Comparison of ENCODE assay signal across 1 cellular context in the genomic region with DNA sequence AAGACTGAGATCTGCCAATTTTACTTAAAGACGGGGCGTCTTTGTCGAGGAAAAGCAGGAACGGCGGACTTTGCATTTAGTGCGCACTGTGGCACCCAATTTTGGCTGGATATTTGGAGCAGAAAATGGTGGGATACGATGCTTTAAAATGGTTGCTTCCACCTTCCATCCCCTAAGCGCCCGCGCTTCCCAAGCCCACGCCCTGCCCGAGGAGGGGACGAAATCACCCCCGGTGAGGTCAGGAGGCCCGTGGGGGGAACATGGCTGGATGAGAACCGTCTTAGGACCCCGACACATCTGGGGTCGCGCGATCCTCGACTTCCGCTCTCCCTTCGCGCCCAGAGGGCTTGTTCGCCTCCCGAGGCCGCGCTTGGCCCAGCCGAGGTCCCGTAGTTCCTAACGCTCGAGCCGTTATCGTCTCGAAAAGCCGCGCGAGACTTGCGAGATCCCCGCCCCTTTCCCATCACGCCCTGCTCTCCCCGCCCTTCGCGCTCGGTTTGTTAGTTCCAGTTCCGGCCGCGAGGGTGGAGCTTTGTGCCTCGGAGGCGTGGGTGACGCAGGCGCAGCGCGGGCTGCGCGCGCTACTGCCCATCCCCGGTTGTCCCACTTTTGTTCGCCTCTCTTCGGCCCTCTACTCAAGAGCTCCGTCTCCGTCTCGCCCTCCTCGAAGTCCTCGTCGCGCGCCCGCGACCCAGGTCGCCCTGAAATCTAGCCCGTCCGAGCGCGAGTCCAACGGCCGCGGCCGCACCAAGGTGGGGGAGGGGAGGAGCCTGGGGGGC.
TF ChIP-seq lines count a peak whose summit lies in the region.

A gene with protein sequence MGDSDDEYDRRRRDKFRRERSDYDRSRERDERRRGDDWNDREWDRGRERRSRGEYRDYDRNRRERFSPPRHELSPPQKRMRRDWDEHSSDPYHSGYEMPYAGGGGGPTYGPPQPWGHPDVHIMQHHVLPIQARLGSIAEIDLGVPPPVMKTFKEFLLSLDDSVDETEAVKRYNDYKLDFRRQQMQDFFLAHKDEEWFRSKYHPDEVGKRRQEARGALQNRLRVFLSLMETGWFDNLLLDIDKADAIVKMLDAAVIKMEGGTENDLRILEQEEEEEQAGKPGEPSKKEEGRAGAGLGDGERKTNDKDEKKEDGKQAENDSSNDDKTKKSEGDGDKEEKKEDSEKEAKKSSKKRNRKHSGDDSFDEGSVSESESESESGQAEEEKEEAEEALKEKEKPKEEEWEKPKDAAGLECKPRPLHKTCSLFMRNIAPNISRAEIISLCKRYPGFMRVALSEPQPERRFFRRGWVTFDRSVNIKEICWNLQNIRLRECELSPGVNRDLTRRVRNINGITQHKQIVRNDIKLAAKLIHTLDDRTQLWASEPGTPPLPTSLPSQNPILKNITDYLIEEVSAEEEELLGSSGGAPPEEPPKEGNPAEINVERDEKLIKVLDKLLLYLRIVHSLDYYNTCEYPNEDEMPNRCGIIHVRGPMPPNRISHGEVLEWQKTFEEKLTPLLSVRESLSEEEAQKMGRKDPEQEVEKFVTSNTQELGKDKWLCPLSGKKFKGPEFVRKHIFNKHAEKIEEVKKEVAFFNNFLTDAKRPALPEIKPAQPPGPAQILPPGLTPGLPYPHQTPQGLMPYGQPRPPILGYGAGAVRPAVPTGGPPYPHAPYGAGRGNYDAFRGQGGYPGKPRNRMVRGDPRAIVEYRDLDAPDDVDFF (plus strand): TSS at position 527 of the 779 bp plus-strand sequence. CDS start 488 bp downstream, outside the sequence.

TF ChIP-seq in HEK293, 187 proteins besides CTCF, POLR2A, EP300 and RAD21 (continued from another document and continues in another):
- TF ChIP-seq ZNF610 (tag by site-specific recombination; IDR thresholded peaks at IDR 0.05; ENCODE audit: borderline replicate concordance) (peak; percentile 34; the same call in 1 of the 2 replicates), ZBTB7A (tag by site-specific recombination; IDR thresholded peaks at IDR 0.05; ENCODE audit: low read depth) (0 out of 2 replicates have a peak, but pooled peaks have one; percentile 36), SP3 (tag by site-specific recombination; IDR thresholded peaks at IDR 0.05) (peak; percentile 97), EGR2 (tag by site-specific recombination; IDR thresholded peaks at IDR 0.05; ENCODE audit: low read depth) (peak; percentile 56), ZNF548 (tag by site-specific recombination; IDR thresholded peaks at IDR 0.05) (no peak), MYNN (tag by site-specific recombination; IDR thresholded peaks at IDR 0.05; ENCODE audit: borderline replicate concordance) (no peak), ZNF48 (tag by site-specific recombination; IDR thresholded peaks at IDR 0.05) (no peak), ZNF394 (tag by site-specific recombination; IDR thresholded peaks at IDR 0.05; ENCODE audit: borderline replicate concordance) (peak; percentile 64), YY2 (tag by site-specific recombination; IDR thresholded peaks at IDR 0.05) (peak; percentile 91), ZFP41 (tag by site-specific recombination; IDR thresholded peaks at IDR 0.05; ENCODE audit: borderline replicate concordance) (no peak), HOXA7 (CRISPR knock-in tag; IDR thresholded peaks at IDR 0.05; ENCODE audit: borderline replicate concordance) (no peak), ZBTB48 (tag by site-specific recombination; IDR thresholded peaks at IDR 0.05) (peak; percentile 37; the same call in 1 of the 2 replicates), ZNF324 (tag by site-specific recombination; IDR thresholded peaks at IDR 0.05) (peak; percentile 57; the same call in 1 of the 2 replicates), ZFHX2 (tag by site-specific recombination; conservative IDR thresholded peaks at IDR 0.05) (peak; percentile 82), KLF10 (tag by site-specific recombination; IDR thresholded peaks at IDR 0.05) (peak; percentile 59; the same call in 1 of the 2 replicates), SP2 (tag by site-specific recombination; IDR thresholded peaks at IDR 0.05) (peak; percentile 95), ZNF24 (tag by site-specific recombination; IDR thresholded peaks at IDR 0.05) (peak; percentile 50; the same call in 1 of the 2 replicates), ZNF112 (tag by site-specific recombination; IDR thresholded peaks at IDR 0.05) (no peak), OSR2 (tag by site-specific recombination; IDR thresholded peaks at IDR 0.05) (no peak; the same call in 1 of the 2 replicates)
- TF ChIP-seq, protein P1, sequence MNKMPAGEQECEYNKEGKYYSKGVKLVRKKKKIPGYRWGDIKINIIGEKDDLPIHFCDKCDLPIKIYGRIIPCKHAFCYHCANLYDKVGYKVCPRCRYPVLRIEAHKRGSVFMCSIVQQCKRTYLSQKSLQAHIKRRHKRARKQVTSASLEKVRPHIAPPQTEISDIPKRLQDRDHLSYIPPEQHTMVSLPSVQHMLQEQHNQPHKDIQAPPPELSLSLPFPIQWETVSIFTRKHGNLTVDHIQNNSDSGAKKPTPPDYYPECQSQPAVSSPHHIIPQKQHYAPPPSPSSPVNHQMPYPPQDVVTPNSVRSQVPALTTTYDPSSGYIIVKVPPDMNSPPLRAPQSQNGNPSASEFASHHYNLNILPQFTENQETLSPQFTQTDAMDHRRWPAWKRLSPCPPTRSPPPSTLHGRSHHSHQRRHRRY (tag by site-specific recombination; IDR thresholded peaks at IDR 0.05), result no peak
- TF ChIP-seq, protein P2, sequence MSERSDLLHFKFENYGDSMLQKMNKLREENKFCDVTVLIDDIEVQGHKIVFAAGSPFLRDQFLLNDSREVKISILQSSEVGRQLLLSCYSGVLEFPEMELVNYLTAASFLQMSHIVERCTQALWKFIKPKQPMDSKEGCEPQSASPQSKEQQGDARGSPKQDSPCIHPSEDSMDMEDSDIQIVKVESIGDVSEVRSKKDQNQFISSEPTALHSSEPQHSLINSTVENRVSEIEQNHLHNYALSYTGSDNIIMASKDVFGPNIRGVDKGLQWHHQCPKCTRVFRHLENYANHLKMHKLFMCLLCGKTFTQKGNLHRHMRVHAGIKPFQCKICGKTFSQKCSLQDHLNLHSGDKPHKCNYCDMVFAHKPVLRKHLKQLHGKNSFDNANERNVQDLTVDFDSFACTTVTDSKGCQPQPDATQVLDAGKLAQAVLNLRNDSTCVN (tag by site-specific recombination; optimal IDR thresholded peaks at IDR 0.05), result peak; percentile 98
- TF ChIP-seq, protein P3, sequence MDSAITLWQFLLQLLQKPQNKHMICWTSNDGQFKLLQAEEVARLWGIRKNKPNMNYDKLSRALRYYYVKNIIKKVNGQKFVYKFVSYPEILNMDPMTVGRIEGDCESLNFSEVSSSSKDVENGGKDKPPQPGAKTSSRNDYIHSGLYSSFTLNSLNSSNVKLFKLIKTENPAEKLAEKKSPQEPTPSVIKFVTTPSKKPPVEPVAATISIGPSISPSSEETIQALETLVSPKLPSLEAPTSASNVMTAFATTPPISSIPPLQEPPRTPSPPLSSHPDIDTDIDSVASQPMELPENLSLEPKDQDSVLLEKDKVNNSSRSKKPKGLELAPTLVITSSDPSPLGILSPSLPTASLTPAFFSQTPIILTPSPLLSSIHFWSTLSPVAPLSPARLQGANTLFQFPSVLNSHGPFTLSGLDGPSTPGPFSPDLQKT (IDR thresholded peaks at IDR 0.05; ENCODE audit: borderline replicate concordance, low read depth, low read length), result no peak
- TF ChIP-seq, protein P4, sequence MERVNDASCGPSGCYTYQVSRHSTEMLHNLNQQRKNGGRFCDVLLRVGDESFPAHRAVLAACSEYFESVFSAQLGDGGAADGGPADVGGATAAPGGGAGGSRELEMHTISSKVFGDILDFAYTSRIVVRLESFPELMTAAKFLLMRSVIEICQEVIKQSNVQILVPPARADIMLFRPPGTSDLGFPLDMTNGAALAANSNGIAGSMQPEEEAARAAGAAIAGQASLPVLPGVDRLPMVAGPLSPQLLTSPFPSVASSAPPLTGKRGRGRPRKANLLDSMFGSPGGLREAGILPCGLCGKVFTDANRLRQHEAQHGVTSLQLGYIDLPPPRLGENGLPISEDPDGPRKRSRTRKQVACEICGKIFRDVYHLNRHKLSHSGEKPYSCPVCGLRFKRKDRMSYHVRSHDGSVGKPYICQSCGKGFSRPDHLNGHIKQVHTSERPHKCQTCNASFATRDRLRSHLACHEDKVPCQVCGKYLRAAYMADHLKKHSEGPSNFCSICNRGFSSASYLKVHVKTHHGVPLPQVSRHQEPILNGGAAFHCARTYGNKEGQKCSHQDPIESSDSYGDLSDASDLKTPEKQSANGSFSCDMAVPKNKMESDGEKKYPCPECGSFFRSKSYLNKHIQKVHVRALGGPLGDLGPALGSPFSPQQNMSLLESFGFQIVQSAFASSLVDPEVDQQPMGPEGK (tag by site-specific recombination; IDR thresholded peaks at IDR 0.05), result peak; percentile 73
- TF ChIP-seq, protein P5, sequence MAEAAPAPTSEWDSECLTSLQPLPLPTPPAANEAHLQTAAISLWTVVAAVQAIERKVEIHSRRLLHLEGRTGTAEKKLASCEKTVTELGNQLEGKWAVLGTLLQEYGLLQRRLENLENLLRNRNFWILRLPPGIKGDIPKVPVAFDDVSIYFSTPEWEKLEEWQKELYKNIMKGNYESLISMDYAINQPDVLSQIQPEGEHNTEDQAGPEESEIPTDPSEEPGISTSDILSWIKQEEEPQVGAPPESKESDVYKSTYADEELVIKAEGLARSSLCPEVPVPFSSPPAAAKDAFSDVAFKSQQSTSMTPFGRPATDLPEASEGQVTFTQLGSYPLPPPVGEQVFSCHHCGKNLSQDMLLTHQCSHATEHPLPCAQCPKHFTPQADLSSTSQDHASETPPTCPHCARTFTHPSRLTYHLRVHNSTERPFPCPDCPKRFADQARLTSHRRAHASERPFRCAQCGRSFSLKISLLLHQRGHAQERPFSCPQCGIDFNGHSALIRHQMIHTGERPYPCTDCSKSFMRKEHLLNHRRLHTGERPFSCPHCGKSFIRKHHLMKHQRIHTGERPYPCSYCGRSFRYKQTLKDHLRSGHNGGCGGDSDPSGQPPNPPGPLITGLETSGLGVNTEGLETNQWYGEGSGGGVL (tag by site-specific recombination; IDR thresholded peaks at IDR 0.05), result peak; percentile 6; the same call in 1 of the 2 replicates
- TF ChIP-seq, protein P6, sequence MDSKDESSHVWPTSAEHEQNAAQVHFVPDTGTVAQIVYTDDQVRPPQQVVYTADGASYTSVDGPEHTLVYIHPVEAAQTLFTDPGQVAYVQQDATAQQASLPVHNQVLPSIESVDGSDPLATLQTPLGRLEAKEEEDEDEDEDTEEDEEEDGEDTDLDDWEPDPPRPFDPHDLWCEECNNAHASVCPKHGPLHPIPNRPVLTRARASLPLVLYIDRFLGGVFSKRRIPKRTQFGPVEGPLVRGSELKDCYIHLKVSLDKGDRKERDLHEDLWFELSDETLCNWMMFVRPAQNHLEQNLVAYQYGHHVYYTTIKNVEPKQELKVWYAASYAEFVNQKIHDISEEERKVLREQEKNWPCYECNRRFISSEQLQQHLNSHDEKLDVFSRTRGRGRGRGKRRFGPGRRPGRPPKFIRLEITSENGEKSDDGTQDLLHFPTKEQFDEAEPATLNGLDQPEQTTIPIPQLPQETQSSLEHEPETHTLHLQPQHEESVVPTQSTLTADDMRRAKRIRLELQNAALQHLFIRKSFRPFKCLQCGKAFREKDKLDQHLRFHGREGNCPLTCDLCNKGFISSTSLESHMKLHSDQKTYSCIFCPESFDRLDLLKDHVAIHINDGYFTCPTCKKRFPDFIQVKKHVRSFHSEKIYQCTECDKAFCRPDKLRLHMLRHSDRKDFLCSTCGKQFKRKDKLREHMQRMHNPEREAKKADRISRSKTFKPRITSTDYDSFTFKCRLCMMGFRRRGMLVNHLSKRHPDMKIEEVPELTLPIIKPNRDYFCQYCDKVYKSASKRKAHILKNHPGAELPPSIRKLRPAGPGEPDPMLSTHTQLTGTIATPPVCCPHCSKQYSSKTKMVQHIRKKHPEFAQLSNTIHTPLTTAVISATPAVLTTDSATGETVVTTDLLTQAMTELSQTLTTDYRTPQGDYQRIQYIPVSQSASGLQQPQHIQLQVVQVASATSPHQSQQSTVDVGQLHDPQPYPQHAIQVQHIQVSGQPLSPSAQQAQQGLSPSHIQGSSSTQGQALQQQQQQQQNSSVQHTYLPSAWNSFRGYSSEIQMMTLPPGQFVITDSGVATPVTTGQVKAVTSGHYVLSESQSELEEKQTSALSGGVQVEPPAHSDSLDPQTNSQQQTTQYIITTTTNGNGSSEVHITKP (tag by site-specific recombination; IDR thresholded peaks at IDR 0.05), result peak; percentile 96
- TF ChIP-seq, protein P7, sequence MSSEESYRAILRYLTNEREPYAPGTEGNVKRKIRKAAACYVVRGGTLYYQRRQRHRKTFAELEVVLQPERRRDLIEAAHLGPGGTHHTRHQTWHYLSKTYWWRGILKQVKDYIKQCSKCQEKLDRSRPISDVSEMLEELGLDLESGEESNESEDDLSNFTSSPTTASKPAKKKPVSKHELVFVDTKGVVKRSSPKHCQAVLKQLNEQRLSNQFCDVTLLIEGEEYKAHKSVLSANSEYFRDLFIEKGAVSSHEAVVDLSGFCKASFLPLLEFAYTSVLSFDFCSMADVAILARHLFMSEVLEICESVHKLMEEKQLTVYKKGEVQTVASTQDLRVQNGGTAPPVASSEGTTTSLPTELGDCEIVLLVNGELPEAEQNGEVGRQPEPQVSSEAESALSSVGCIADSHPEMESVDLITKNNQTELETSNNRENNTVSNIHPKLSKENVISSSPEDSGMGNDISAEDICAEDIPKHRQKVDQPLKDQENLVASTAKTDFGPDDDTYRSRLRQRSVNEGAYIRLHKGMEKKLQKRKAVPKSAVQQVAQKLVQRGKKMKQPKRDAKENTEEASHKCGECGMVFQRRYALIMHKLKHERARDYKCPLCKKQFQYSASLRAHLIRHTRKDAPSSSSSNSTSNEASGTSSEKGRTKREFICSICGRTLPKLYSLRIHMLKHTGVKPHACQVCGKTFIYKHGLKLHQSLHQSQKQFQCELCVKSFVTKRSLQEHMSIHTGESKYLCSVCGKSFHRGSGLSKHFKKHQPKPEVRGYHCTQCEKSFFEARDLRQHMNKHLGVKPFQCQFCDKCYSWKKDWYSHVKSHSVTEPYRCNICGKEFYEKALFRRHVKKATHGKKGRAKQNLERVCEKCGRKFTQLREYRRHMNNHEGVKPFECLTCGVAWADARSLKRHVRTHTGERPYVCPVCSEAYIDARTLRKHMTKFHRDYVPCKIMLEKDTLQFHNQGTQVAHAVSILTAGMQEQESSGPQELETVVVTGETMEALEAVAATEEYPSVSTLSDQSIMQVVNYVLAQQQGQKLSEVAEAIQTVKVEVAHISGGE (tag by site-specific recombination; conservative IDR thresholded peaks at IDR 0.05; ENCODE audit: low read depth), result peak; percentile 91
